Comparison of ENCODE assay signal across 1 cellular context in the genomic region with DNA sequence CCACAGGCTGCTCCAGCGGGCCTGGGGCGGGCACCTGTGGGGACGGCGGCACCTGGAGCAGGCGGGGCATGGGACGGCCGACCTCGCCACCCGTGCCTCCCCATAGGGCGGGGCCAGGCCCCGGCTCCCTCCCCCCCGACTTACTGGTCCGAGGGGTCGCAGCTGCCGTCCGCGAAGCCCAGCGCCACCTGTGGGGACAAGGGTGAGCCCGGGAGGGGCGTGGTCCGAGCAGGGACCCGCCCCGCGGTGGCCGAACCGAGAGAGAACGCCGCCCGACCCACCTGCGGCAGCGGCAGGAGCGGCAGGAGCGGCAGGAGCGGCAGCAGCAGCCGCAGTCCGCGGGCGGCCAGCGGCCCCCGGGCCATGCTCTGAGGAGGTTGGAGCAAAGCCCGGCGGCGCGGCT.
A peak's percentile ranks its signal among the peaks of the same experiment; 100 is the strongest.
TF ChIP-seq lines count a peak whose summit lies in the region.

A gene (minus strand): TSS at position 379 of the 403 bp plus-strand sequence. CDS start 14 bp downstream, at position 365.

TF ChIP-seq in K562, 482 proteins besides CTCF, POLR2A, EP300 and RAD21 (continued from another document and continues in another):
- TF ChIP-seq, protein P1, sequence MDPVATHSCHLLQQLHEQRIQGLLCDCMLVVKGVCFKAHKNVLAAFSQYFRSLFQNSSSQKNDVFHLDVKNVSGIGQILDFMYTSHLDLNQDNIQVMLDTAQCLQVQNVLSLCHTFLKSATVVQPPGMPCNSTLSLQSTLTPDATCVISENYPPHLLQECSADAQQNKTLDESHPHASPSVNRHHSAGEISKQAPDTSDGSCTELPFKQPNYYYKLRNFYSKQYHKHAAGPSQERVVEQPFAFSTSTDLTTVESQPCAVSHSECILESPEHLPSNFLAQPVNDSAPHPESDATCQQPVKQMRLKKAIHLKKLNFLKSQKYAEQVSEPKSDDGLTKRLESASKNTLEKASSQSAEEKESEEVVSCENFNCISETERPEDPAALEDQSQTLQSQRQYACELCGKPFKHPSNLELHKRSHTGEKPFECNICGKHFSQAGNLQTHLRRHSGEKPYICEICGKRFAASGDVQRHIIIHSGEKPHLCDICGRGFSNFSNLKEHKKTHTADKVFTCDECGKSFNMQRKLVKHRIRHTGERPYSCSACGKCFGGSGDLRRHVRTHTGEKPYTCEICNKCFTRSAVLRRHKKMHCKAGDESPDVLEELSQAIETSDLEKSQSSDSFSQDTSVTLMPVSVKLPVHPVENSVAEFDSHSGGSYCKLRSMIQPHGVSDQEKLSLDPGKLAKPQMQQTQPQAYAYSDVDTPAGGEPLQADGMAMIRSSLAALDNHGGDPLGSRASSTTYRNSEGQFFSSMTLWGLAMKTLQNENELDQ (CRISPR knock-in tag; IDR thresholded peaks at IDR 0.05; ENCODE audit: borderline replicate concordance) = no peak
- no peak for TF ChIP-seq HNRNPLL (IDR thresholded peaks at IDR 0.05; ENCODE audit: low read depth, low read length, poor library complexity, severe bottlenecking)
- TF ChIP-seq POLR2G (IDR thresholded peaks at IDR 0.05; ENCODE audit: low read depth, low read length) = peak; percentile 96
- no peak for TF ChIP-seq ZNF253 (CRISPR knock-in tag; conservative IDR thresholded peaks at IDR 0.05)
- TF ChIP-seq, protein P2, sequence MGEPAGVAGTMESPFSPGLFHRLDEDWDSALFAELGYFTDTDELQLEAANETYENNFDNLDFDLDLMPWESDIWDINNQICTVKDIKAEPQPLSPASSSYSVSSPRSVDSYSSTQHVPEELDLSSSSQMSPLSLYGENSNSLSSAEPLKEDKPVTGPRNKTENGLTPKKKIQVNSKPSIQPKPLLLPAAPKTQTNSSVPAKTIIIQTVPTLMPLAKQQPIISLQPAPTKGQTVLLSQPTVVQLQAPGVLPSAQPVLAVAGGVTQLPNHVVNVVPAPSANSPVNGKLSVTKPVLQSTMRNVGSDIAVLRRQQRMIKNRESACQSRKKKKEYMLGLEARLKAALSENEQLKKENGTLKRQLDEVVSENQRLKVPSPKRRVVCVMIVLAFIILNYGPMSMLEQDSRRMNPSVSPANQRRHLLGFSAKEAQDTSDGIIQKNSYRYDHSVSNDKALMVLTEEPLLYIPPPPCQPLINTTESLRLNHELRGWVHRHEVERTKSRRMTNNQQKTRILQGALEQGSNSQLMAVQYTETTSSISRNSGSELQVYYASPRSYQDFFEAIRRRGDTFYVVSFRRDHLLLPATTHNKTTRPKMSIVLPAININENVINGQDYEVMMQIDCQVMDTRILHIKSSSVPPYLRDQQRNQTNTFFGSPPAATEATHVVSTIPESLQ (CRISPR knock-in tag; IDR thresholded peaks at IDR 0.05) = no peak
- no peak; the same call in 1 of the 2 replicates for TF ChIP-seq CREB1 (IDR thresholded peaks at IDR 0.05)
- no peak for TF ChIP-seq CREB1 (CRISPR knock-in tag; IDR thresholded peaks at IDR 0.05)
- TF ChIP-seq ERF (CRISPR knock-in tag; IDR thresholded peaks at IDR 0.05) = no peak
- TF ChIP-seq, protein P3, sequence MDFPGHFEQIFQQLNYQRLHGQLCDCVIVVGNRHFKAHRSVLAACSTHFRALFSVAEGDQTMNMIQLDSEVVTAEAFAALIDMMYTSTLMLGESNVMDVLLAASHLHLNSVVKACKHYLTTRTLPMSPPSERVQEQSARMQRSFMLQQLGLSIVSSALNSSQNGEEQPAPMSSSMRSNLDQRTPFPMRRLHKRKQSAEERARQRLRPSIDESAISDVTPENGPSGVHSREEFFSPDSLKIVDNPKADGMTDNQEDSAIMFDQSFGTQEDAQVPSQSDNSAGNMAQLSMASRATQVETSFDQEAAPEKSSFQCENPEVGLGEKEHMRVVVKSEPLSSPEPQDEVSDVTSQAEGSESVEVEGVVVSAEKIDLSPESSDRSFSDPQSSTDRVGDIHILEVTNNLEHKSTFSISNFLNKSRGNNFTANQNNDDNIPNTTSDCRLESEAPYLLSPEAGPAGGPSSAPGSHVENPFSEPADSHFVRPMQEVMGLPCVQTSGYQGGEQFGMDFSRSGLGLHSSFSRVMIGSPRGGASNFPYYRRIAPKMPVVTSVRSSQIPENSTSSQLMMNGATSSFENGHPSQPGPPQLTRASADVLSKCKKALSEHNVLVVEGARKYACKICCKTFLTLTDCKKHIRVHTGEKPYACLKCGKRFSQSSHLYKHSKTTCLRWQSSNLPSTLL (IDR thresholded peaks at IDR 0.05) = no peak
- TF ChIP-seq, protein P4, sequence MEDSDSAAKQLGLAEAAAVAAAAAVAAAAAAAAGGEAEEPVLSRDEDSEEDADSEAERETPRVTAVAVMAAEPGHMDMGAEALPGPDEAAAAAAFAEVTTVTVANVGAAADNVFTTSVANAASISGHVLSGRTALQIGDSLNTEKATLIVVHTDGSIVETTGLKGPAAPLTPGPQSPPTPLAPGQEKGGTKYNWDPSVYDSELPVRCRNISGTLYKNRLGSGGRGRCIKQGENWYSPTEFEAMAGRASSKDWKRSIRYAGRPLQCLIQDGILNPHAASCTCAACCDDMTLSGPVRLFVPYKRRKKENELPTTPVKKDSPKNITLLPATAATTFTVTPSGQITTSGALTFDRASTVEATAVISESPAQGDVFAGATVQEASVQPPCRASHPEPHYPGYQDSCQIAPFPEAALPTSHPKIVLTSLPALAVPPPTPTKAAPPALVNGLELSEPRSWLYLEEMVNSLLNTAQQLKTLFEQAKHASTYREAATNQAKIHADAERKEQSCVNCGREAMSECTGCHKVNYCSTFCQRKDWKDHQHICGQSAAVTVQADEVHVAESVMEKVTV (CRISPR knock-in tag; IDR thresholded peaks at IDR 0.05) = no peak
- no peak for TF ChIP-seq RFX5 (IDR thresholded peaks at IDR 0.05; ENCODE audit: low read depth, low read length)
- TF ChIP-seq, protein P5, sequence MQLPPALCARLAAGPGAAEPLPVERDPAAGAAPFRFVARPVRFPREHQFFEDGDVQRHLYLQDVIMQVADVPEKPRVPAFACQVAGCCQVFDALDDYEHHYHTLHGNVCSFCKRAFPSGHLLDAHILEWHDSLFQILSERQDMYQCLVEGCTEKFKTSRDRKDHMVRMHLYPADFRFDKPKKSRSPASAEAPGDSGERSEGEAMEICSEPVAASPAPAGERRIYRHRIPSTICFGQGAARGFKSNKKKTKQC (CRISPR knock-in tag; IDR thresholded peaks at IDR 0.05) = 0 out of 2 replicates have a peak, but pooled peaks have one; percentile 34
- TF ChIP-seq SUPT5H (IDR thresholded peaks at IDR 0.05) = peak; percentile 70
- TF ChIP-seq, protein P6, sequence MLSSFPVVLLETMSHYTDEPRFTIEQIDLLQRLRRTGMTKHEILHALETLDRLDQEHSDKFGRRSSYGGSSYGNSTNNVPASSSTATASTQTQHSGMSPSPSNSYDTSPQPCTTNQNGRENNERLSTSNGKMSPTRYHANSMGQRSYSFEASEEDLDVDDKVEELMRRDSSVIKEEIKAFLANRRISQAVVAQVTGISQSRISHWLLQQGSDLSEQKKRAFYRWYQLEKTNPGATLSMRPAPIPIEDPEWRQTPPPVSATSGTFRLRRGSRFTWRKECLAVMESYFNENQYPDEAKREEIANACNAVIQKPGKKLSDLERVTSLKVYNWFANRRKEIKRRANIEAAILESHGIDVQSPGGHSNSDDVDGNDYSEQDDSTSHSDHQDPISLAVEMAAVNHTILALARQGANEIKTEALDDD (IDR thresholded peaks at IDR 0.05) = no peak
- no peak for TF ChIP-seq ZFP36 (IDR thresholded peaks at IDR 0.05; ENCODE audit: low read depth, low read length, partially characterized antibody)
- no peak; the same call in 1 of the 2 replicates for TF ChIP-seq HLTF (IDR thresholded peaks at IDR 0.05)
- no peak for TF ChIP-seq TSC22D4 (tag; IDR thresholded peaks at IDR 0.05)
- no peak for TF ChIP-seq RBM22 (IDR thresholded peaks at IDR 0.05; ENCODE audit: low read depth, low read length, poor library complexity, severe bottlenecking)
- TF ChIP-seq TAL1 (IDR thresholded peaks at IDR 0.05) = no peak
- TF ChIP-seq RUNX1 (IDR thresholded peaks at IDR 0.05; ENCODE audit: low read depth) = no peak
- TF ChIP-seq, protein P7, sequence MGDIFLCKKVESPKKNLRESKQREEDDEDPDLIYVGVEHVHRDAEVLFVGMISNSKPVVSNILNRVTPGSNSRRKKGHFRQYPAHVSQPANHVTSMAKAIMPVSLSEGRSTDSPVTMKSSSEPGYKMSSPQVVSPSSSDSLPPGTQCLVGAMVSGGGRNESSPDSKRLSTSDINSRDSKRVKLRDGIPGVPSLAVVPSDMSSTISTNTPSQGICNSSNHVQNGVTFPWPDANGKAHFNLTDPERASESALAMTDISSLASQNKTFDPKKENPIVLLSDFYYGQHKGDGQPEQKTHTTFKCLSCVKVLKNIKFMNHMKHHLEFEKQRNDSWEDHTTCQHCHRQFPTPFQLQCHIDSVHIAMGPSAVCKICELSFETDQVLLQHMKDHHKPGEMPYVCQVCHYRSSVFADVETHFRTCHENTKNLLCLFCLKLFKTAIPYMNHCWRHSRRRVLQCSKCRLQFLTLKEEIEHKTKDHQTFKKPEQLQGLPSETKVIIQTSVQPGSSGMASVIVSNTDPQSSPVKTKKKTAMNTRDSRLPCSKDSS (IDR thresholded peaks at IDR 0.05; ENCODE audit: low read depth, partially characterized antibody) = no peak
- TF ChIP-seq BHLHE40 (IDR thresholded peaks at IDR 0.05; ENCODE audit: low read length) = peak; percentile 54
- TF ChIP-seq CBFA2T2 (conservative IDR thresholded peaks at IDR 0.05) = no peak
- no peak for TF ChIP-seq CREM (IDR thresholded peaks at IDR 0.05; ENCODE audit: low read depth)
- no peak for TF ChIP-seq CEBPG (CRISPR knock-in tag; IDR thresholded peaks at IDR 0.05)
- TF ChIP-seq CEBPG (tag; conservative IDR thresholded peaks at IDR 0.05 in 1 of 2, IDR thresholded peaks at IDR 0.05 in 1 of 2) = no peak
- TF ChIP-seq, protein P8, sequence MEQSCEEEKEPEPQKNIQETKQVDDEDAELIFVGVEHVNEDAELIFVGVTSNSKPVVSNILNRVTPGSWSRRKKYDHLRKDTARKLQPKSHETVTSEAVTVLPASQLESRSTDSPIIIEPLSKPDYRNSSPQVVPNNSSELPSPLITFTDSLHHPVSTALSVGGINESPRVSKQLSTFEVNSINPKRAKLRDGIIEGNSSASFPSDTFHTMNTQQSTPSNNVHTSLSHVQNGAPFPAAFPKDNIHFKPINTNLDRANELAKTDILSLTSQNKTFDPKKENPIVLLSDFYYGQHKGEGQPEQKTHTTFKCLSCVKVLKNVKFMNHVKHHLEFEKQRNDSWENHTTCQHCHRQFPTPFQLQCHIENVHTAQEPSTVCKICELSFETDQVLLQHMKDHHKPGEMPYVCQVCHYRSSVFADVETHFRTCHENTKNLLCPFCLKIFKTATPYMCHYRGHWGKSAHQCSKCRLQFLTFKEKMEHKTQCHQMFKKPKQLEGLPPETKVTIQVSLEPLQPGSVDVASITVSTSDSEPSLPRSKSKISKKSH (CRISPR knock-in tag; IDR thresholded peaks at IDR 0.05) = no peak
- no peak for TF ChIP-seq DDX20 (tag; IDR thresholded peaks at IDR 0.05; ENCODE audit: low read depth)
- TF ChIP-seq NELFE (IDR thresholded peaks at IDR 0.05; ENCODE audit: insufficient read depth, insufficient read length) = no peak
- TF ChIP-seq SMAD1 (IDR thresholded peaks at IDR 0.05; ENCODE audit: low read depth, low read length, partially characterized antibody) = no peak
- TF ChIP-seq CBX8 (IDR thresholded peaks at IDR 0.05; ENCODE audit: borderline replicate concordance, extremely low read depth, low read depth, low read length, poor library complexity, severe bottlenecking) = no peak
- no peak for TF ChIP-seq ZNF316 (IDR thresholded peaks at IDR 0.05)
- no peak for TF ChIP-seq KAT2B (IDR thresholded peaks at IDR 0.05; ENCODE audit: low read depth, low read length)
- TF ChIP-seq RCOR1 (IDR thresholded peaks at IDR 0.05; ENCODE audit: borderline replicate concordance in 1 of 2, low read depth in 2 of 2, low read length in 2 of 2) = no peak
- peak; percentile 58 for TF ChIP-seq CHD1 (IDR thresholded peaks at IDR 0.05; ENCODE audit: low read length)
- TF ChIP-seq, protein P9, sequence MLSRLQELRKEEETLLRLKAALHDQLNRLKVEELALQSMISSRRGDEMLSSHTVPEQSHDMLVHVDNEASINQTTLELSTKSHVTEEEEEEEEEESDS (CRISPR knock-in tag; IDR thresholded peaks at IDR 0.05) = no peak
- no peak for TF ChIP-seq TAF7 (tag; IDR thresholded peaks at IDR 0.05)
- no peak for TF ChIP-seq NR2C2 (CRISPR knock-in tag; IDR thresholded peaks at IDR 0.05)
- TF ChIP-seq NR2C2 (tag; IDR thresholded peaks at IDR 0.05) = no peak
- TF ChIP-seq KDM1A (IDR thresholded peaks at IDR 0.05) = no peak
- TF ChIP-seq, protein P10, sequence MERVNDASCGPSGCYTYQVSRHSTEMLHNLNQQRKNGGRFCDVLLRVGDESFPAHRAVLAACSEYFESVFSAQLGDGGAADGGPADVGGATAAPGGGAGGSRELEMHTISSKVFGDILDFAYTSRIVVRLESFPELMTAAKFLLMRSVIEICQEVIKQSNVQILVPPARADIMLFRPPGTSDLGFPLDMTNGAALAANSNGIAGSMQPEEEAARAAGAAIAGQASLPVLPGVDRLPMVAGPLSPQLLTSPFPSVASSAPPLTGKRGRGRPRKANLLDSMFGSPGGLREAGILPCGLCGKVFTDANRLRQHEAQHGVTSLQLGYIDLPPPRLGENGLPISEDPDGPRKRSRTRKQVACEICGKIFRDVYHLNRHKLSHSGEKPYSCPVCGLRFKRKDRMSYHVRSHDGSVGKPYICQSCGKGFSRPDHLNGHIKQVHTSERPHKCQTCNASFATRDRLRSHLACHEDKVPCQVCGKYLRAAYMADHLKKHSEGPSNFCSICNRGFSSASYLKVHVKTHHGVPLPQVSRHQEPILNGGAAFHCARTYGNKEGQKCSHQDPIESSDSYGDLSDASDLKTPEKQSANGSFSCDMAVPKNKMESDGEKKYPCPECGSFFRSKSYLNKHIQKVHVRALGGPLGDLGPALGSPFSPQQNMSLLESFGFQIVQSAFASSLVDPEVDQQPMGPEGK (CRISPR knock-in tag; IDR thresholded peaks at IDR 0.05; ENCODE audit: borderline replicate concordance) = no peak
- no peak for TF ChIP-seq XRCC5 (IDR thresholded peaks at IDR 0.05; ENCODE audit: low read depth, low read length)
- TF ChIP-seq MYNN (IDR thresholded peaks at IDR 0.05) = no peak
- no peak for TF ChIP-seq MYNN (CRISPR knock-in tag; IDR thresholded peaks at IDR 0.05)
